Comparison of ENCODE assay signal across 8 cellular contexts in genomic region chr21:40841524-40842196, GRCh38. TPM values are rescaled to one million over a fixed set of nuclear protein-coding genes. Genes with fewer than 3 reads are reported as not detected.
DNase-seq lines count a peak whose midpoint lies in the region; TF ChIP-seq lines count a peak whose summit lies in the region.

No MANE protein-coding gene starts in this region.

- no peaks in the 10 kb centered on the region for H3K4me1 ChIP-seq in neuron (ENCODE audit: insufficient read depth, low read length)

- H3K4me3 ChIP-seq in neuron (ENCODE audit: low read length) = no peak overlapping the region

- peak overlapping the region; percentile 24 for H2AFZ ChIP-seq in neuron (ENCODE audit: low read depth, low read length)

- H3K9me3 Mint-ChIP-seq in endothelial cell (ENCODE audit: unreplicated experiment) = peaks cover 8% of the 10 kb centered on the region
- H3K9me3 Mint-ChIP-seq in activated naive CD8-positive, alpha-beta T cell treated with anti-CD3 and anti-CD28 coated beads for 36 hours = no peaks in the 10 kb centered on the region

- H3K9me3 ChIP-seq in neuron (ENCODE audit: low read length) = no peaks in the 10 kb centered on the region

- H3K36me3 Mint-ChIP-seq in endothelial cell (ENCODE audit: low read depth, unreplicated experiment) = no peaks in the 10 kb centered on the region
- H3K36me3 Mint-ChIP-seq in activated naive CD8-positive, alpha-beta T cell treated with anti-CD3 and anti-CD28 coated beads for 36 hours = no peaks in the 10 kb centered on the region

- TF ChIP-seq CTCF in endothelial cell (IDR thresholded peaks at IDR 0.05; ENCODE audit: unreplicated experiment) = peak; percentile 21

- H3K4me1 Mint-ChIP-seq in endothelial cell (ENCODE audit: unreplicated experiment) = no peaks in the 10 kb centered on the region
- peaks cover 1% of the 10 kb centered on the region for H3K4me1 Mint-ChIP-seq in activated naive CD8-positive, alpha-beta T cell treated with anti-CD3 and anti-CD28 coated beads for 36 hours

- no peak overlapping the region for H3K27ac Mint-ChIP-seq in endothelial cell (ENCODE audit: unreplicated experiment)
- no peak overlapping the region for H3K27ac Mint-ChIP-seq in activated naive CD8-positive, alpha-beta T cell treated with anti-CD3 and anti-CD28 coated beads for 36 hours

- H3K4me3 Mint-ChIP-seq in endothelial cell (ENCODE audit: unreplicated experiment) = peak overlapping the region; percentile 74
- H3K4me3 Mint-ChIP-seq in activated naive CD8-positive, alpha-beta T cell treated with anti-CD3 and anti-CD28 coated beads for 36 hours = no peak overlapping the region

- H3K27me3 ChIP-seq in neuron (ENCODE audit: insufficient read depth, low read length) = peaks cover 46% of the 10 kb centered on the region

- peaks cover 2% of the 10 kb centered on the region for H3K27me3 Mint-ChIP-seq in endothelial cell (ENCODE audit: unreplicated experiment)
- H3K27me3 Mint-ChIP-seq in activated naive CD8-positive, alpha-beta T cell treated with anti-CD3 and anti-CD28 coated beads for 36 hours = peaks cover 65% of the 10 kb centered on the region

- DNase-seq in ELR (ENCODE audit: low read depth) (peak; percentile 3), NCI-H2227 treated with DMSO at 0.1 percent for 48 hours (lab: John Stamatoyannopoulos, UW) (peak; percentile 10), endothelial cell (ENCODE audit: low spot score) (peak; percentile 63), mesenteric fat pad (ENCODE audit: low spot score) (no peak), activated gamma-delta T cell treated with Interleukin-2 at 50 U/mL for 16 hours (no peak)
- no peak for DNase-seq in activated naive CD8-positive, alpha-beta T cell treated with anti-CD3 and anti-CD28 coated beads for 36 hours
- DNase-seq in central memory CD4-positive, alpha-beta T cell = no peak

- H3K36me3 ChIP-seq in neuron (ENCODE audit: insufficient read depth, low read length) = no peaks in the 10 kb centered on the region

RNA-seq across cellular contexts. Expression of gene DSCAM, which starts 5.3 kb away (rescaled TPM):
- 0.21 TPM for total RNA-seq in endothelial cell (ENCODE audit: unreplicated experiment)
- not detected for total RNA-seq in mesenteric fat pad
- total RNA-seq in activated naive CD8-positive, alpha-beta T cell treated with anti-CD3 and anti-CD28 coated beads for 36 hours = not detected

Comparison
In these comparisons a context has a peak if more than half of its experiments do, and no peak if none do; other contexts are left out.
1. DNase-seq: peak in ELR (single experiment), NCI-H2227 treated with DMSO at 0.1 percent for 48 hours (single experiment) and endothelial cell (single experiment); none in mesenteric fat pad (single experiment), activated naive CD8-positive, alpha-beta T cell treated with anti-CD3 and anti-CD28 coated beads for 36 hours (single experiment), activated gamma-delta T cell treated with Interleukin-2 at 50 U/mL for 16 hours (single experiment) and central memory CD4-positive, alpha-beta T cell (single experiment).